In the genomic region with DNA sequence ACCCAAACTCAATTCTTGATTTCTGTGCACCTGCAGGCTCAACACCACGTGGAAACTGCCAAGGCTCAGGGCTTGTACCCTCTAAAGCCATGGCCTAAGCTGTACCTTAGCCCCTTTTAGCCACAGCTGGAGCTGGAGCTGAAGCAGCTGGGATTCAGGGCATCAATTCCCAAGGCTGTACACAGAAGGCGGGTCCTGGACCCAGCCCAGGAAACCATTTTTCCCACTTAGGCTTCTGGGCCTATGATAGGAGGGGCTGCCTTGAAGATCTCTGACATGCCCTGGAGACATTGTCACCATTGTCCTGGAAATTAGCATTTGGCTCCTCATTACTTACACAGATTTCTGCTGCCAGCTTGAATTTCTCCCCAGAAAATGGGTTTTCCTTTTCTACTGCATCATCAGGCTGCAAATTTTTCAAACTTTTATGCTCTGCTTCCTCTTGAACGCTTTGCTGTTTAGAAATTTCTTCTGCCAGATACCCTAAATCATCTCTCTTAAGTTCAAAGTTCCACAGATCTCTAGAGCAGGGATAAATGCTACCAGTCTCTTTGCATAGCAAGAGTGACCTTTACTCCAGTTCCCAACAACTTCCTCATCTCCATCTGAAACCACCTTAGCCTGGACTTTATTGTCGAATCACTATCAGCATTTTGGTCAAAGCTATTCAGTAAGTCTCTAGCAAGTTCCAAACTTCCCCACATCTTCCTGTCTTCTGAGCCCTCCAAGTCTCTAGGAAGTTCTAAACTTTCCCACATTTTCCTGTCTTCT, we compare ENCODE assay signal across 2 cellular contexts.
TF ChIP-seq lines count a peak whose summit lies in the region.
"Not testable (repeated sequence)": the region's sequence is repeated elsewhere in the genome, so short reads cannot be mapped to it uniquely, and the experiment has no call there.

No MANE protein-coding gene starts in this region.

TF ChIP-seq in K562, 482 proteins besides CTCF, POLR2A, EP300 and RAD21:
- TF ChIP-seq, protein P1, sequence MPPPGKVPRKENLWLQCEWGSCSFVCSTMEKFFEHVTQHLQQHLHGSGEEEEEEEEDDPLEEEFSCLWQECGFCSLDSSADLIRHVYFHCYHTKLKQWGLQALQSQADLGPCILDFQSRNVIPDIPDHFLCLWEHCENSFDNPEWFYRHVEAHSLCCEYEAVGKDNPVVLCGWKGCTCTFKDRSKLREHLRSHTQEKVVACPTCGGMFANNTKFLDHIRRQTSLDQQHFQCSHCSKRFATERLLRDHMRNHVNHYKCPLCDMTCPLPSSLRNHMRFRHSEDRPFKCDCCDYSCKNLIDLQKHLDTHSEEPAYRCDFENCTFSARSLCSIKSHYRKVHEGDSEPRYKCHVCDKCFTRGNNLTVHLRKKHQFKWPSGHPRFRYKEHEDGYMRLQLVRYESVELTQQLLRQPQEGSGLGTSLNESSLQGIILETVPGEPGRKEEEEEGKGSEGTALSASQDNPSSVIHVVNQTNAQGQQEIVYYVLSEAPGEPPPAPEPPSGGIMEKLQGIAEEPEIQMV (tag; conservative IDR thresholded peaks at IDR 0.05; ENCODE audit: low read depth), result 0 out of 2 replicates have a peak, but pooled peaks have one; percentile 26
- TF ChIP-seq, protein P2, sequence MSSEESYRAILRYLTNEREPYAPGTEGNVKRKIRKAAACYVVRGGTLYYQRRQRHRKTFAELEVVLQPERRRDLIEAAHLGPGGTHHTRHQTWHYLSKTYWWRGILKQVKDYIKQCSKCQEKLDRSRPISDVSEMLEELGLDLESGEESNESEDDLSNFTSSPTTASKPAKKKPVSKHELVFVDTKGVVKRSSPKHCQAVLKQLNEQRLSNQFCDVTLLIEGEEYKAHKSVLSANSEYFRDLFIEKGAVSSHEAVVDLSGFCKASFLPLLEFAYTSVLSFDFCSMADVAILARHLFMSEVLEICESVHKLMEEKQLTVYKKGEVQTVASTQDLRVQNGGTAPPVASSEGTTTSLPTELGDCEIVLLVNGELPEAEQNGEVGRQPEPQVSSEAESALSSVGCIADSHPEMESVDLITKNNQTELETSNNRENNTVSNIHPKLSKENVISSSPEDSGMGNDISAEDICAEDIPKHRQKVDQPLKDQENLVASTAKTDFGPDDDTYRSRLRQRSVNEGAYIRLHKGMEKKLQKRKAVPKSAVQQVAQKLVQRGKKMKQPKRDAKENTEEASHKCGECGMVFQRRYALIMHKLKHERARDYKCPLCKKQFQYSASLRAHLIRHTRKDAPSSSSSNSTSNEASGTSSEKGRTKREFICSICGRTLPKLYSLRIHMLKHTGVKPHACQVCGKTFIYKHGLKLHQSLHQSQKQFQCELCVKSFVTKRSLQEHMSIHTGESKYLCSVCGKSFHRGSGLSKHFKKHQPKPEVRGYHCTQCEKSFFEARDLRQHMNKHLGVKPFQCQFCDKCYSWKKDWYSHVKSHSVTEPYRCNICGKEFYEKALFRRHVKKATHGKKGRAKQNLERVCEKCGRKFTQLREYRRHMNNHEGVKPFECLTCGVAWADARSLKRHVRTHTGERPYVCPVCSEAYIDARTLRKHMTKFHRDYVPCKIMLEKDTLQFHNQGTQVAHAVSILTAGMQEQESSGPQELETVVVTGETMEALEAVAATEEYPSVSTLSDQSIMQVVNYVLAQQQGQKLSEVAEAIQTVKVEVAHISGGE (CRISPR knock-in tag; IDR thresholded peaks at IDR 0.05), result 0 out of 6 replicates have a peak, but pooled peaks of 1 of the 3 experiments have one; percentile 21
TF ChIP-seq in K562: peak in this region for 2; not testable (repeated sequence) for 480.

TF ChIP-seq in HepG2, 621 proteins besides CTCF, POLR2A, EP300 and RAD21 (continues in another document):
- TF ChIP-seq HNF4G (IDR thresholded peaks at IDR 0.05; ENCODE audit: borderline replicate concordance, low read depth, low read length) (peak; percentile 27; the same call in 1 of the 2 replicates), RXRB (CRISPR knock-in tag; IDR thresholded peaks at IDR 0.05; ENCODE audit: borderline replicate concordance) (peak; percentile 96), ZNF761 (CRISPR knock-in tag; conservative IDR thresholded peaks at IDR 0.05) (0 out of 2 replicates have a peak, but pooled peaks have one; percentile 36), ZSCAN31 (CRISPR knock-in tag; IDR thresholded peaks at IDR 0.05; ENCODE audit: low read depth) (peak; percentile 28; the same call in 1 of the 2 replicates), ZNF430 (CRISPR knock-in tag; IDR thresholded peaks at IDR 0.05) (0 out of 2 replicates have a peak, but pooled peaks have one; percentile 10), YEATS4 (CRISPR knock-in tag; IDR thresholded peaks at IDR 0.05; ENCODE audit: borderline replicate concordance) (0 out of 2 replicates have a peak, but pooled peaks have one; percentile 31), TEAD3 (CRISPR knock-in tag; optimal IDR thresholded peaks at IDR 0.05; ENCODE audit: borderline replicate concordance) (peak; percentile 46), ELF3 (CRISPR knock-in tag; IDR thresholded peaks at IDR 0.05) (peak; percentile 86), HDAC2 (CRISPR knock-in tag; IDR thresholded peaks at IDR 0.05) (peak; percentile 33; the same call in 1 of the 2 replicates), NAIF1 (CRISPR knock-in tag; IDR thresholded peaks at IDR 0.05; ENCODE audit: borderline replicate concordance) (0 out of 2 replicates have a peak, but pooled peaks have one; percentile 38), PPARG (CRISPR knock-in tag; conservative IDR thresholded peaks at IDR 0.05) (peak; percentile 98), GFI1 (CRISPR knock-in tag; IDR thresholded peaks at IDR 0.05; ENCODE audit: borderline replicate concordance) (peak; percentile 35; the same call in 1 of the 2 replicates), ZNF354B (CRISPR knock-in tag; IDR thresholded peaks at IDR 0.05) (0 out of 2 replicates have a peak, but pooled peaks have one; percentile 43), ZNF614 (CRISPR knock-in tag; IDR thresholded peaks at IDR 0.05; ENCODE audit: borderline replicate concordance) (0 out of 2 replicates have a peak, but pooled peaks have one; percentile 22), SALL1 (CRISPR knock-in tag; IDR thresholded peaks at IDR 0.05) (peak; percentile 10; the same call in 1 of the 2 replicates), MED13 (CRISPR knock-in tag; IDR thresholded peaks at IDR 0.05) (0 out of 2 replicates have a peak, but pooled peaks have one; percentile 41), KAT8 (CRISPR knock-in tag; IDR thresholded peaks at IDR 0.05) (peak; percentile 31; the same call in 1 of the 2 replicates), TARDBP (CRISPR knock-in tag; IDR thresholded peaks at IDR 0.05) (peak; percentile 23), ZNF720 (CRISPR knock-in tag; IDR thresholded peaks at IDR 0.05) (0 out of 2 replicates have a peak, but pooled peaks have one; percentile 14), CREM (IDR thresholded peaks at IDR 0.05) (0 out of 2 replicates have a peak, but pooled peaks have one; percentile 17), ZNF615 (CRISPR knock-in tag; IDR thresholded peaks at IDR 0.05; ENCODE audit: borderline replicate concordance) (0 out of 2 replicates have a peak, but pooled peaks have one; percentile 50), ZNF644 (CRISPR knock-in tag; IDR thresholded peaks at IDR 0.05; ENCODE audit: low read depth) (0 out of 2 replicates have a peak, but pooled peaks have one; percentile 13), ISL2 (CRISPR knock-in tag; IDR thresholded peaks at IDR 0.05) (peak; percentile 52; the same call in 1 of the 2 replicates)
- not testable (repeated sequence) for TF ChIP-seq HNF4G (CRISPR knock-in tag; IDR thresholded peaks at IDR 0.05; ENCODE audit: borderline replicate concordance, low read depth); CREM (CRISPR knock-in tag; IDR thresholded peaks at IDR 0.05)
- TF ChIP-seq, protein P3, sequence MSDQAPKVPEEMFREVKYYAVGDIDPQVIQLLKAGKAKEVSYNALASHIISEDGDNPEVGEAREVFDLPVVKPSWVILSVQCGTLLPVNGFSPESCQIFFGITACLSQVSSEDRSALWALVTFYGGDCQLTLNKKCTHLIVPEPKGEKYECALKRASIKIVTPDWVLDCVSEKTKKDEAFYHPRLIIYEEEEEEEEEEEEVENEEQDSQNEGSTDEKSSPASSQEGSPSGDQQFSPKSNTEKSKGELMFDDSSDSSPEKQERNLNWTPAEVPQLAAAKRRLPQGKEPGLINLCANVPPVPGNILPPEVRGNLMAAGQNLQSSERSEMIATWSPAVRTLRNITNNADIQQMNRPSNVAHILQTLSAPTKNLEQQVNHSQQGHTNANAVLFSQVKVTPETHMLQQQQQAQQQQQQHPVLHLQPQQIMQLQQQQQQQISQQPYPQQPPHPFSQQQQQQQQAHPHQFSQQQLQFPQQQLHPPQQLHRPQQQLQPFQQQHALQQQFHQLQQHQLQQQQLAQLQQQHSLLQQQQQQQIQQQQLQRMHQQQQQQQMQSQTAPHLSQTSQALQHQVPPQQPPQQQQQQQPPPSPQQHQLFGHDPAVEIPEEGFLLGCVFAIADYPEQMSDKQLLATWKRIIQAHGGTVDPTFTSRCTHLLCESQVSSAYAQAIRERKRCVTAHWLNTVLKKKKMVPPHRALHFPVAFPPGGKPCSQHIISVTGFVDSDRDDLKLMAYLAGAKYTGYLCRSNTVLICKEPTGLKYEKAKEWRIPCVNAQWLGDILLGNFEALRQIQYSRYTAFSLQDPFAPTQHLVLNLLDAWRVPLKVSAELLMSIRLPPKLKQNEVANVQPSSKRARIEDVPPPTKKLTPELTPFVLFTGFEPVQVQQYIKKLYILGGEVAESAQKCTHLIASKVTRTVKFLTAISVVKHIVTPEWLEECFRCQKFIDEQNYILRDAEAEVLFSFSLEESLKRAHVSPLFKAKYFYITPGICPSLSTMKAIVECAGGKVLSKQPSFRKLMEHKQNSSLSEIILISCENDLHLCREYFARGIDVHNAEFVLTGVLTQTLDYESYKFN (CRISPR knock-in tag; conservative IDR thresholded peaks at IDR 0.05), result peak; percentile 57
- TF ChIP-seq, protein P4, sequence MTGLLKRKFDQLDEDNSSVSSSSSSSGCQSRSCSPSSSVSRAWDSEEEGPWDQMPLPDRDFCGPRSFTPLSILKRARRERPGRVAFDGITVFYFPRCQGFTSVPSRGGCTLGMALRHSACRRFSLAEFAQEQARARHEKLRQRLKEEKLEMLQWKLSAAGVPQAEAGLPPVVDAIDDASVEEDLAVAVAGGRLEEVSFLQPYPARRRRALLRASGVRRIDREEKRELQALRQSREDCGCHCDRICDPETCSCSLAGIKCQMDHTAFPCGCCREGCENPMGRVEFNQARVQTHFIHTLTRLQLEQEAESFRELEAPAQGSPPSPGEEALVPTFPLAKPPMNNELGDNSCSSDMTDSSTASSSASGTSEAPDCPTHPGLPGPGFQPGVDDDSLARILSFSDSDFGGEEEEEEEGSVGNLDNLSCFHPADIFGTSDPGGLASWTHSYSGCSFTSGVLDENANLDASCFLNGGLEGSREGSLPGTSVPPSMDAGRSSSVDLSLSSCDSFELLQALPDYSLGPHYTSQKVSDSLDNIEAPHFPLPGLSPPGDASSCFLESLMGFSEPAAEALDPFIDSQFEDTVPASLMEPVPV (CRISPR knock-in tag; IDR thresholded peaks at IDR 0.05), result 0 out of 2 replicates have a peak, but pooled peaks have one; percentile 36
- TF ChIP-seq, protein P5, sequence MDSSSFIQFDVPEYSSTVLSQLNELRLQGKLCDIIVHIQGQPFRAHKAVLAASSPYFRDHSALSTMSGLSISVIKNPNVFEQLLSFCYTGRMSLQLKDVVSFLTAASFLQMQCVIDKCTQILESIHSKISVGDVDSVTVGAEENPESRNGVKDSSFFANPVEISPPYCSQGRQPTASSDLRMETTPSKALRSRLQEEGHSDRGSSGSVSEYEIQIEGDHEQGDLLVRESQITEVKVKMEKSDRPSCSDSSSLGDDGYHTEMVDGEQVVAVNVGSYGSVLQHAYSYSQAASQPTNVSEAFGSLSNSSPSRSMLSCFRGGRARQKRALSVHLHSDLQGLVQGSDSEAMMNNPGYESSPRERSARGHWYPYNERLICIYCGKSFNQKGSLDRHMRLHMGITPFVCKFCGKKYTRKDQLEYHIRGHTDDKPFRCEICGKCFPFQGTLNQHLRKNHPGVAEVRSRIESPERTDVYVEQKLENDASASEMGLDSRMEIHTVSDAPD (CRISPR knock-in tag; IDR thresholded peaks at IDR 0.05), result 0 out of 2 replicates have a peak, but pooled peaks have one; percentile 25
- TF ChIP-seq, protein P6, sequence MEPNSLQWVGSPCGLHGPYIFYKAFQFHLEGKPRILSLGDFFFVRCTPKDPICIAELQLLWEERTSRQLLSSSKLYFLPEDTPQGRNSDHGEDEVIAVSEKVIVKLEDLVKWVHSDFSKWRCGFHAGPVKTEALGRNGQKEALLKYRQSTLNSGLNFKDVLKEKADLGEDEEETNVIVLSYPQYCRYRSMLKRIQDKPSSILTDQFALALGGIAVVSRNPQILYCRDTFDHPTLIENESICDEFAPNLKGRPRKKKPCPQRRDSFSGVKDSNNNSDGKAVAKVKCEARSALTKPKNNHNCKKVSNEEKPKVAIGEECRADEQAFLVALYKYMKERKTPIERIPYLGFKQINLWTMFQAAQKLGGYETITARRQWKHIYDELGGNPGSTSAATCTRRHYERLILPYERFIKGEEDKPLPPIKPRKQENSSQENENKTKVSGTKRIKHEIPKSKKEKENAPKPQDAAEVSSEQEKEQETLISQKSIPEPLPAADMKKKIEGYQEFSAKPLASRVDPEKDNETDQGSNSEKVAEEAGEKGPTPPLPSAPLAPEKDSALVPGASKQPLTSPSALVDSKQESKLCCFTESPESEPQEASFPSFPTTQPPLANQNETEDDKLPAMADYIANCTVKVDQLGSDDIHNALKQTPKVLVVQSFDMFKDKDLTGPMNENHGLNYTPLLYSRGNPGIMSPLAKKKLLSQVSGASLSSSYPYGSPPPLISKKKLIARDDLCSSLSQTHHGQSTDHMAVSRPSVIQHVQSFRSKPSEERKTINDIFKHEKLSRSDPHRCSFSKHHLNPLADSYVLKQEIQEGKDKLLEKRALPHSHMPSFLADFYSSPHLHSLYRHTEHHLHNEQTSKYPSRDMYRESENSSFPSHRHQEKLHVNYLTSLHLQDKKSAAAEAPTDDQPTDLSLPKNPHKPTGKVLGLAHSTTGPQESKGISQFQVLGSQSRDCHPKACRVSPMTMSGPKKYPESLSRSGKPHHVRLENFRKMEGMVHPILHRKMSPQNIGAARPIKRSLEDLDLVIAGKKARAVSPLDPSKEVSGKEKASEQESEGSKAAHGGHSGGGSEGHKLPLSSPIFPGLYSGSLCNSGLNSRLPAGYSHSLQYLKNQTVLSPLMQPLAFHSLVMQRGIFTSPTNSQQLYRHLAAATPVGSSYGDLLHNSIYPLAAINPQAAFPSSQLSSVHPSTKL (CRISPR knock-in tag; IDR thresholded peaks at IDR 0.05), result peak; percentile 24; the same call in 1 of the 2 replicates
- TF ChIP-seq, protein P7, sequence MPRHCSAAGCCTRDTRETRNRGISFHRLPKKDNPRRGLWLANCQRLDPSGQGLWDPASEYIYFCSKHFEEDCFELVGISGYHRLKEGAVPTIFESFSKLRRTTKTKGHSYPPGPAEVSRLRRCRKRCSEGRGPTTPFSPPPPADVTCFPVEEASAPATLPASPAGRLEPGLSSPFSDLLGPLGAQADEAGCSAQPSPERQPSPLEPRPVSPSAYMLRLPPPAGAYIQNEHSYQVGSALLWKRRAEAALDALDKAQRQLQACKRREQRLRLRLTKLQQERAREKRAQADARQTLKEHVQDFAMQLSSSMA (CRISPR knock-in tag; IDR thresholded peaks at IDR 0.05), result 0 out of 2 replicates have a peak, but pooled peaks have one; percentile 32
